8 cellular contexts compared by ENCODE assay signal in the genomic region with DNA sequence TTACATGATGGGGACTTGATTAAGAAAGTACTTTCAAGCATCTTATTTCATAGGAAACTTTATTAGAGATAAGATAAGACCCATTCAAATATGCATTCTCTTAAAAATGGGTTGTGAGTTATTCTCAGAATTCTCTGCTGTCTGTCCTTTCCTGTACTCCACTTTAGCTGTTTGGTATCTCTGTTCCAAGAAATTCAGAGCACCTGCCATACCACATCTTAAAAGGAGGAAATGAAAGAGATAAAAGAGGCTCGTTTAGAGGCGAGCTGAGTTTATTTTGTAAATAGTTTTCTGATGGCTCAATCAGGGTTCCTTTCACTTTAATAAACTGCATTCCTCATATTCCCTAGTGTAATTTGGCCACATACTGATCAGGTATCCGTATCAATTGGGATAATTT.
DNase-seq lines count a peak whose midpoint lies in the region; ATAC-seq and TF ChIP-seq lines count a peak whose summit lies in the region.

No MANE protein-coding gene starts in this region.

- DNase-seq in T-helper 17 cell, result no peak
- no peak for DNase-seq in hippocampal formation (lab: John Stamatoyannopoulos, UW)
- DNase-seq in GM13976 (ENCODE audit: low spot score), result no peak
- no peak for DNase-seq in GM20000 (ENCODE audit: low spot score)
- DNase-seq in activated CD4-positive, alpha-beta T cell treated with anti-CD3 and anti-CD28 coated beads, Interleukin-2, amount 50 U/mL, for 1 hour, result no peak

- peaks cover 61% of the 10 kb centered on the region for H3K4me1 Mint-ChIP-seq in T-helper 17 cell

- H3K4me1 ChIP-seq in rectal smooth muscle tissue (ENCODE audit: control insufficient read depth, insufficient read depth, low read length), result peaks cover 19% of the 10 kb centered on the region

- H3K9ac ChIP-seq in rectal smooth muscle tissue (ENCODE audit: low read length), result no peak overlapping the region

- peak overlapping the region; percentile 55 for H3K27ac ChIP-seq in rectal smooth muscle tissue (ENCODE audit: low read depth, low read length)

- H3K4me3 Mint-ChIP-seq in T-helper 17 cell, result peak overlapping the region; percentile 74

- ATAC-seq in GM19351 (IDR thresholded peaks at IDR 0.05; ENCODE audit: unreplicated experiment), result peak; percentile 69
- ATAC-seq in HG02938 (IDR thresholded peaks at IDR 0.05; ENCODE audit: unreplicated experiment), result peak; percentile 66
- peak; percentile 77 for ATAC-seq in T-helper 17 cell

- H3K27me3 ChIP-seq in rectal smooth muscle tissue (ENCODE audit: control insufficient read depth, insufficient read depth, low read length), result no peaks in the 10 kb centered on the region

- H3K27me3 Mint-ChIP-seq in T-helper 17 cell, result no peaks in the 10 kb centered on the region

- H3K36me3 ChIP-seq in rectal smooth muscle tissue (ENCODE audit: control insufficient read depth, insufficient read depth, low read length), result no peaks in the 10 kb centered on the region

- TF ChIP-seq CTCF in GM13976 (IDR thresholded peaks at IDR 0.05; ENCODE audit: borderline replicate concordance, control extremely low read depth, extremely low read depth, insufficient read depth, missing control alignments) (no peak), GM20000 (IDR thresholded peaks at IDR 0.05; ENCODE audit: extremely low read depth, missing control alignments) (no peak)

- H3K27ac Mint-ChIP-seq in T-helper 17 cell, result peak overlapping the region; percentile 96

- no peak overlapping the region for H3K4me3 ChIP-seq in rectal smooth muscle tissue (ENCODE audit: low read length)

- in situ Hi-C loops in GM13976 (cut with MboI; ENCODE audit: low sequenced_read_pairs, unreplicated experiment), result no loop called here

- peaks cover 5% of the 10 kb centered on the region for H3K36me3 Mint-ChIP-seq in T-helper 17 cell (ENCODE audit: low read depth)

- no peaks in the 10 kb centered on the region for H3K9me3 ChIP-seq in T-helper 17 cell (ENCODE audit: control insufficient read depth, low read length, poor library complexity, severe bottlenecking)
